Comparison of ENCODE assay signal across 1 cellular context in the genomic region with DNA sequence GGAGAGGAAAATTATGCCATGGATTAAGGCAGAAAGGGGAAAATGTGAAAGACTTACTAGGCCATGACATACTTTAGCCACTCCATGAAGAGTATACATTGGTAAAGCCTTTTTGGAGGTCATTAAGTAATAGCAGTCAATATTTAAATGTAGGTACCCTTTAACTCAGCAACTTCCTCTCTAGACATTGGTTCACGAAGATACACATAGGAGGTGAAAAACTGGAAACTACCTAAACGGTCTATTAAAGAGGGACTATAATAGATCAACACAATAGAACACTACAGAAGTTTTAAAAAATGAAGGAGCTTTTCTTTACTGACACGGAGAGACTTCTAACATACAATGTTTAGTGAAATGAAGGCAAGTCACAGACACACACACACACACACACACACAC.
TF ChIP-seq lines count a peak whose summit lies in the region.

No MANE protein-coding gene starts in this region.

TF ChIP-seq in IMR-90, 13 proteins besides CTCF, POLR2A, EP300 and RAD21 (continued from another document):
- TF ChIP-seq MXI1 (IDR thresholded peaks at IDR 0.05; ENCODE audit: borderline replicate concordance, low read depth, low read length) (no peak), CHD1 (IDR thresholded peaks at IDR 0.05; ENCODE audit: low read depth, low read length) (no peak), BHLHE40 (IDR thresholded peaks at IDR 0.05; ENCODE audit: low read depth, low read length) (no peak), FOS (IDR thresholded peaks at IDR 0.05; ENCODE audit: low read depth, low read length) (no peak), RFX5 (IDR thresholded peaks at IDR 0.05; ENCODE audit: low read depth, low read length) (no peak), MAFK (IDR thresholded peaks at IDR 0.05; ENCODE audit: low read depth, low read length) (no peak)
